1 cellular context compared by ENCODE assay signal in the genomic region with DNA sequence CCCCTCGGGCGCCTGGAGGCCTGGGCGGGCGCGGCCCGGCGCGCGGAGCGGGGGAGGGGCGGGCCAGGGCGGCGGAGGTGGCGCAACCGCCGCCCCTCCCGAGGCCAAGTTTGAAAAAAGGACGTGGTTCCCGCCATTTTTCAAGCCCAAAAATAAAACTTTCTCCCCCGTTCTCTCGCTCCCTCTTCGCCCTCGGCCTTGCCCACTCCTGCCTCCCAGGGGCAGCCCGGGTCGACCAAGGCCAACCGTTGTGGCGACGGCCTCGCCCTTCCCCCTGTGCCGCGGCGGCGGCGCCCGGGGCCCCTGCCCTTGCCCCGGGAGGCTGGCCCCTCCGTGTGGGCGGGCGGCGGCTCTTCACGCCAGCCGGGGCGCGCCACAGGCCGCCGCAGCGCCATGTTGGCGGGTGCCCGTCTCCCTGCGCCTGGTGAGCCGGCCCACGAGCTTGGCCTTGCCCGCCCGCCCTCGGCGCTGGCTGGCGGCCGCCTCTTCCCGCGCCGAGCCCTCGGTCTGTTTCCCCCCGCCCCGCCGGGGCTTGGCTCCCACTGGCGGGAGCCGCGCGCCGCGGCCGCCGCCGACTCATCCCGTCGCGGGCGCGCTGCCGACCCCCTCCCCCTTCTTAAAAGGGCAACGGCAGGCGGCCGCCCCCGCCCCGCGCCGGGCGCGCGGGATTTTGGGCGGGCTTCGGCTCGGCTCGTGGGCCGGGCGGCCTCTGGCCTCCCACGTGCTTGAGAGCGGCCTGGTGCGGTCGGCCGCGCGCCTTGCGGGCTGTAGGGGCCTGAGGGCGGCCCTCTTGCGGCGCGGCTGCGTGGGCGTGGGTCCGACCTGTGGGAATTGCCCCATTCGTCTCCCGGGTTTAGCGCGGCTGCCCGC.
TF ChIP-seq lines count a peak whose summit lies in the region.

No MANE protein-coding gene starts in this region.

TF ChIP-seq in HepG2, 621 proteins besides CTCF, POLR2A, EP300 and RAD21 (continued from another document and continues in another):
- TF ChIP-seq, protein P1, sequence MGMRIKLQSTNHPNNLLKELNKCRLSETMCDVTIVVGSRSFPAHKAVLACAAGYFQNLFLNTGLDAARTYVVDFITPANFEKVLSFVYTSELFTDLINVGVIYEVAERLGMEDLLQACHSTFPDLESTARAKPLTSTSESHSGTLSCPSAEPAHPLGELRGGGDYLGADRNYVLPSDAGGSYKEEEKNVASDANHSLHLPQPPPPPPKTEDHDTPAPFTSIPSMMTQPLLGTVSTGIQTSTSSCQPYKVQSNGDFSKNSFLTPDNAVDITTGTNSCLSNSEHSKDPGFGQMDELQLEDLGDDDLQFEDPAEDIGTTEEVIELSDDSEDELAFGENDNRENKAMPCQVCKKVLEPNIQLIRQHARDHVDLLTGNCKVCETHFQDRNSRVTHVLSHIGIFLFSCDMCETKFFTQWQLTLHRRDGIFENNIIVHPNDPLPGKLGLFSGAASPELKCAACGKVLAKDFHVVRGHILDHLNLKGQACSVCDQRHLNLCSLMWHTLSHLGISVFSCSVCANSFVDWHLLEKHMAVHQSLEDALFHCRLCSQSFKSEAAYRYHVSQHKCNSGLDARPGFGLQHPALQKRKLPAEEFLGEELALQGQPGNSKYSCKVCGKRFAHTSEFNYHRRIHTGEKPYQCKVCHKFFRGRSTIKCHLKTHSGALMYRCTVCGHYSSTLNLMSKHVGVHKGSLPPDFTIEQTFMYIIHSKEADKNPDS (CRISPR knock-in tag; IDR thresholded peaks at IDR 0.05), result no peak
- TF ChIP-seq ATF7-NPFF (CRISPR knock-in tag; IDR thresholded peaks at IDR 0.05; ENCODE audit: low read depth) (peak; percentile 72; the same call in 1 of the 2 replicates), MAFF (IDR thresholded peaks at IDR 0.05; ENCODE audit: low read depth, low read length) (no peak), FOXO1 (CRISPR knock-in tag; IDR thresholded peaks at IDR 0.05) (no peak), ESRRA (CRISPR knock-in tag; IDR thresholded peaks at IDR 0.05; ENCODE audit: low read depth) (no peak), RBM39 (IDR thresholded peaks at IDR 0.05; ENCODE audit: low read depth, low read length, poor library complexity, severe bottlenecking) (no peak), ZSCAN22 (CRISPR knock-in tag; IDR thresholded peaks at IDR 0.05) (no peak), NCOR1 (IDR thresholded peaks at IDR 0.05; ENCODE audit: borderline replicate concordance, low read length) (no peak), KAT7 (CRISPR knock-in tag; IDR thresholded peaks at IDR 0.05; ENCODE audit: borderline replicate concordance) (no peak), RXRB (CRISPR knock-in tag; IDR thresholded peaks at IDR 0.05; ENCODE audit: borderline replicate concordance) (no peak), IRX3 (CRISPR knock-in tag; IDR thresholded peaks at IDR 0.05; ENCODE audit: borderline replicate concordance, low read depth) (peak; percentile 73; the same call in 1 of the 2 replicates), ZNF382 (CRISPR knock-in tag; IDR thresholded peaks at IDR 0.05; ENCODE audit: borderline replicate concordance) (no peak), ZNF660 (CRISPR knock-in tag; IDR thresholded peaks at IDR 0.05; ENCODE audit: borderline replicate concordance, low read depth) (no peak), ZNF33A (CRISPR knock-in tag; IDR thresholded peaks at IDR 0.05; ENCODE audit: borderline replicate concordance) (no peak), FOXM1 (CRISPR knock-in tag; IDR thresholded peaks at IDR 0.05) (no peak), HDAC1 (CRISPR knock-in tag; IDR thresholded peaks at IDR 0.05) (no peak), HNRNPH1 (optimal IDR thresholded peaks at IDR 0.05; ENCODE audit: low read depth, low read length) (no peak), KDM4B (CRISPR knock-in tag; IDR thresholded peaks at IDR 0.05) (no peak), KMT2B (CRISPR knock-in tag; IDR thresholded peaks at IDR 0.05) (no peak), ETV5 (CRISPR knock-in tag; IDR thresholded peaks at IDR 0.05; ENCODE audit: borderline replicate concordance) (no peak), XBP1 (CRISPR knock-in tag; IDR thresholded peaks at IDR 0.05) (no peak), FOXC1 (CRISPR knock-in tag; IDR thresholded peaks at IDR 0.05; ENCODE audit: borderline replicate concordance) (no peak), GLI4 (CRISPR knock-in tag; IDR thresholded peaks at IDR 0.05; ENCODE audit: borderline replicate concordance) (no peak), ZNF780A (CRISPR knock-in tag; IDR thresholded peaks at IDR 0.05) (no peak), ZNF879 (CRISPR knock-in tag; IDR thresholded peaks at IDR 0.05) (no peak), ZNF605 (CRISPR knock-in tag; IDR thresholded peaks at IDR 0.05) (no peak), ASH2L (IDR thresholded peaks at IDR 0.05; ENCODE audit: insufficient read length, low read depth, low read length) (no peak), ZNF207 (IDR thresholded peaks at IDR 0.05; ENCODE audit: borderline replicate concordance) (no peak), TBX3 (IDR thresholded peaks at IDR 0.05; ENCODE audit: borderline replicate concordance) (no peak), ZNF235 (CRISPR knock-in tag; IDR thresholded peaks at IDR 0.05; ENCODE audit: borderline replicate concordance) (no peak)
- TF ChIP-seq, protein P2, sequence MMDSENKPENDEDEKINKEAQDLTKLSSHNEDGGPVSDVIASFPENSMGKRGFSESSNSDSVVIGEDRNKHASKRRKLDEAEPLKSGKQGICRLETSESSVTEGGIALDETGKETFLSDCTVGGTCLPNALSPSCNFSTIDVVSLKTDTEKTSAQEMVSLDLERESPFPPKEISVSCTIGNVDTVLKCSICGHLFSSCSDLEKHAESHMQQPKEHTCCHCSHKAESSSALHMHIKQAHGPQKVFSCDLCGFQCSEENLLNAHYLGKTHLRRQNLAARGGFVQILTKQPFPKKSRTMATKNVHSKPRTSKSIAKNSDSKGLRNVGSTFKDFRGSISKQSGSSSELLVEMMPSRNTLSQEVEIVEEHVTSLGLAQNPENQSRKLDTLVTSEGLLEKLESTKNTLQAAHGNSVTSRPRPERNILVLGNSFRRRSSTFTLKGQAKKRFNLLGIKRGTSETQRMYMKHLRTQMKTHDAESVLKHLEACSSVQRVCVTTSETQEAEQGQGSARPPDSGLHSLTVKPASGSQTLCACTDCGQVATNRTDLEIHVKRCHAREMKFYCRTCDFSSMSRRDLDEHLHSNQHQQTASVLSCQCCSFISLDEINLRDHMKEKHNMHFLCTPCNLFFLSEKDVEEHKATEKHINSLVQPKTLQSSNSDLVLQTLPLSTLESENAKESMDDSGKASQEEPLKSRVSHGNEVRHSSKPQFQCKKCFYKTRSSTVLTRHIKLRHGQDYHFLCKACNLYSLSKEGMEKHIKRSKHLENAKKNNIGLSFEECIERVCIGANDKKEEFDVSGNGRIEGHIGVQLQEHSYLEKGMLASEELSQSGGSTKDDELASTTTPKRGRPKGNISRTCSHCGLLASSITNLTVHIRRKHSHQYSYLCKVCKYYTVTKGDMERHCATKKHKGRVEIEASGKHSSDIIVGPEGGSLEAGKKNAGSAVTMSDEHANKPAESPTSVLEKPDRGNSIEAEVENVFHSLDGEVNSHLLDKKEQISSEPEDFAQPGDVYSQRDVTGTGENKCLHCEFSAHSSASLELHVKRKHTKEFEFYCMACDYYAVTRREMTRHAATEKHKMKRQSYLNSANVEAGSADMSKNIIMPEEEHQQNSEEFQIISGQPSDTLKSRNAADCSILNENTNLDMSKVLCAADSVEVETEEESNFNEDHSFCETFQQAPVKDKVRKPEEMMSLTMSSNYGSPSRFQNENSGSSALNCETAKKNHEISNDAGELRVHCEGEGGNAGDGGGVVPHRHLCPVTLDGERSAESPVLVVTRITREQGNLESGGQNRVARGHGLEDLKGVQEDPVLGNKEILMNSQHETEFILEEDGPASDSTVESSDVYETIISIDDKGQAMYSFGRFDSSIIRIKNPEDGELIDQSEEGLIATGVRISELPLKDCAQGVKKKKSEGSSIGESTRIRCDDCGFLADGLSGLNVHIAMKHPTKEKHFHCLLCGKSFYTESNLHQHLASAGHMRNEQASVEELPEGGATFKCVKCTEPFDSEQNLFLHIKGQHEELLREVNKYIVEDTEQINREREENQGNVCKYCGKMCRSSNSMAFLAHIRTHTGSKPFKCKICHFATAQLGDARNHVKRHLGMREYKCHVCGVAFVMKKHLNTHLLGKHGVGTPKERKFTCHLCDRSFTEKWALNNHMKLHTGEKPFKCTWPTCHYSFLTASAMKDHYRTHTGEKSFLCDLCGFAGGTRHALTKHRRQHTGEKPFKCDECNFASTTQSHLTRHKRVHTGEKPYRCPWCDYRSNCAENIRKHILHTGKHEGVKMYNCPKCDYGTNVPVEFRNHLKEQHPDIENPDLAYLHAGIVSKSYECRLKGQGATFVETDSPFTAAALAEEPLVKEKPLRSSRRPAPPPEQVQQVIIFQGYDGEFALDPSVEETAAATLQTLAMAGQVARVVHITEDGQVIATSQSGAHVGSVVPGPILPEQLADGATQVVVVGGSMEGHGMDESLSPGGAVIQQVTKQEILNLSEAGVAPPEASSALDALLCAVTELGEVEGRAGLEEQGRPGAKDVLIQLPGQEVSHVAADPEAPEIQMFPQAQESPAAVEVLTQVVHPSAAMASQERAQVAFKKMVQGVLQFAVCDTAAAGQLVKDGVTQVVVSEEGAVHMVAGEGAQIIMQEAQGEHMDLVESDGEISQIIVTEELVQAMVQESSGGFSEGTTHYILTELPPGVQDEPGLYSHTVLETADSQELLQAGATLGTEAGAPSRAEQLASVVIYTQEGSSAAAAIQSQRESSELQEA (CRISPR knock-in tag; IDR thresholded peaks at IDR 0.05; ENCODE audit: not compliant biosample characterization), result no peak
- TF ChIP-seq, protein P3, sequence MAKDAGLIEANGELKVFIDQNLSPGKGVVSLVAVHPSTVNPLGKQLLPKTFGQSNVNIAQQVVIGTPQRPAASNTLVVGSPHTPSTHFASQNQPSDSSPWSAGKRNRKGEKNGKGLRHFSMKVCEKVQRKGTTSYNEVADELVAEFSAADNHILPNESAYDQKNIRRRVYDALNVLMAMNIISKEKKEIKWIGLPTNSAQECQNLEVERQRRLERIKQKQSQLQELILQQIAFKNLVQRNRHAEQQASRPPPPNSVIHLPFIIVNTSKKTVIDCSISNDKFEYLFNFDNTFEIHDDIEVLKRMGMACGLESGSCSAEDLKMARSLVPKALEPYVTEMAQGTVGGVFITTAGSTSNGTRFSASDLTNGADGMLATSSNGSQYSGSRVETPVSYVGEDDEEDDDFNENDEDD (CRISPR knock-in tag; IDR thresholded peaks at IDR 0.05; ENCODE audit: borderline replicate concordance), result peak; percentile 86
- TF ChIP-seq, protein P4, sequence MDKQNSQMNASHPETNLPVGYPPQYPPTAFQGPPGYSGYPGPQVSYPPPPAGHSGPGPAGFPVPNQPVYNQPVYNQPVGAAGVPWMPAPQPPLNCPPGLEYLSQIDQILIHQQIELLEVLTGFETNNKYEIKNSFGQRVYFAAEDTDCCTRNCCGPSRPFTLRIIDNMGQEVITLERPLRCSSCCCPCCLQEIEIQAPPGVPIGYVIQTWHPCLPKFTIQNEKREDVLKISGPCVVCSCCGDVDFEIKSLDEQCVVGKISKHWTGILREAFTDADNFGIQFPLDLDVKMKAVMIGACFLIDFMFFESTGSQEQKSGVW (CRISPR knock-in tag; IDR thresholded peaks at IDR 0.05; ENCODE audit: borderline replicate concordance), result no peak
- TF ChIP-seq, protein P5, sequence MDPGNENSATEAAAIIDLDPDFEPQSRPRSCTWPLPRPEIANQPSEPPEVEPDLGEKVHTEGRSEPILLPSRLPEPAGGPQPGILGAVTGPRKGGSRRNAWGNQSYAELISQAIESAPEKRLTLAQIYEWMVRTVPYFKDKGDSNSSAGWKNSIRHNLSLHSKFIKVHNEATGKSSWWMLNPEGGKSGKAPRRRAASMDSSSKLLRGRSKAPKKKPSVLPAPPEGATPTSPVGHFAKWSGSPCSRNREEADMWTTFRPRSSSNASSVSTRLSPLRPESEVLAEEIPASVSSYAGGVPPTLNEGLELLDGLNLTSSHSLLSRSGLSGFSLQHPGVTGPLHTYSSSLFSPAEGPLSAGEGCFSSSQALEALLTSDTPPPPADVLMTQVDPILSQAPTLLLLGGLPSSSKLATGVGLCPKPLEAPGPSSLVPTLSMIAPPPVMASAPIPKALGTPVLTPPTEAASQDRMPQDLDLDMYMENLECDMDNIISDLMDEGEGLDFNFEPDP (CRISPR knock-in tag; conservative IDR thresholded peaks at IDR 0.05), result no peak
- TF ChIP-seq, protein P6, sequence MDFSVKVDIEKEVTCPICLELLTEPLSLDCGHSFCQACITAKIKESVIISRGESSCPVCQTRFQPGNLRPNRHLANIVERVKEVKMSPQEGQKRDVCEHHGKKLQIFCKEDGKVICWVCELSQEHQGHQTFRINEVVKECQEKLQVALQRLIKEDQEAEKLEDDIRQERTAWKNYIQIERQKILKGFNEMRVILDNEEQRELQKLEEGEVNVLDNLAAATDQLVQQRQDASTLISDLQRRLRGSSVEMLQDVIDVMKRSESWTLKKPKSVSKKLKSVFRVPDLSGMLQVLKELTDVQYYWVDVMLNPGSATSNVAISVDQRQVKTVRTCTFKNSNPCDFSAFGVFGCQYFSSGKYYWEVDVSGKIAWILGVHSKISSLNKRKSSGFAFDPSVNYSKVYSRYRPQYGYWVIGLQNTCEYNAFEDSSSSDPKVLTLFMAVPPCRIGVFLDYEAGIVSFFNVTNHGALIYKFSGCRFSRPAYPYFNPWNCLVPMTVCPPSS (IDR thresholded peaks at IDR 0.05), result no peak
- TF ChIP-seq, protein P7, sequence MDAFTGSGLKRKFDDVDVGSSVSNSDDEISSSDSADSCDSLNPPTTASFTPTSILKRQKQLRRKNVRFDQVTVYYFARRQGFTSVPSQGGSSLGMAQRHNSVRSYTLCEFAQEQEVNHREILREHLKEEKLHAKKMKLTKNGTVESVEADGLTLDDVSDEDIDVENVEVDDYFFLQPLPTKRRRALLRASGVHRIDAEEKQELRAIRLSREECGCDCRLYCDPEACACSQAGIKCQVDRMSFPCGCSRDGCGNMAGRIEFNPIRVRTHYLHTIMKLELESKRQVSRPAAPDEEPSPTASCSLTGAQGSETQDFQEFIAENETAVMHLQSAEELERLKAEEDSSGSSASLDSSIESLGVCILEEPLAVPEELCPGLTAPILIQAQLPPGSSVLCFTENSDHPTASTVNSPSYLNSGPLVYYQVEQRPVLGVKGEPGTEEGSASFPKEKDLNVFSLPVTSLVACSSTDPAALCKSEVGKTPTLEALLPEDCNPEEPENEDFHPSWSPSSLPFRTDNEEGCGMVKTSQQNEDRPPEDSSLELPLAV (CRISPR knock-in tag; conservative IDR thresholded peaks at IDR 0.05; ENCODE audit: low read depth), result no peak
